Comparison of ENCODE assay signal across 2 cellular contexts in genomic region chr17:42268236-42268635, GRCh38.
A peak's percentile ranks its signal among the peaks of the same experiment; 100 is the strongest.
TF ChIP-seq lines count a peak whose summit lies in the region.

No MANE protein-coding gene starts in this region.

TF ChIP-seq in IMR-90, 13 proteins besides CTCF, POLR2A, EP300 and RAD21:
- TF ChIP-seq SMC3 (IDR thresholded peaks at IDR 0.05; ENCODE audit: low read depth, low read length) (no peak), CEBPB (IDR thresholded peaks at IDR 0.05; ENCODE audit: low read depth, low read length) (peak; percentile 49)

TF ChIP-seq in WTC11, 78 proteins besides CTCF, POLR2A, EP300 and RAD21:
- TF ChIP-seq ZBTB43 (CRISPR knock-in tag; IDR thresholded peaks at IDR 0.05) (no peak), FOXP1 (CRISPR knock-in tag; IDR thresholded peaks at IDR 0.05; ENCODE audit: borderline replicate concordance) (no peak), ZNF232 (CRISPR knock-in tag; IDR thresholded peaks at IDR 0.05) (no peak), ZNF219 (CRISPR knock-in tag; IDR thresholded peaks at IDR 0.05; ENCODE audit: borderline replicate concordance) (no peak), GRHL2 (CRISPR knock-in tag; IDR thresholded peaks at IDR 0.05; ENCODE audit: insufficient replicate concordance, severe bottlenecking) (no peak), FOXJ3 (CRISPR knock-in tag; IDR thresholded peaks at IDR 0.05; ENCODE audit: borderline replicate concordance) (no peak), NR1H2 (CRISPR knock-in tag; IDR thresholded peaks at IDR 0.05) (no peak), ZNF121 (CRISPR knock-in tag; IDR thresholded peaks at IDR 0.05) (no peak), MXD4 (CRISPR knock-in tag; IDR thresholded peaks at IDR 0.05; ENCODE audit: borderline replicate concordance) (no peak), E2F5 (CRISPR knock-in tag; IDR thresholded peaks at IDR 0.05) (no peak), SOX15 (CRISPR knock-in tag; IDR thresholded peaks at IDR 0.05) (no peak), MAX (CRISPR knock-in tag; IDR thresholded peaks at IDR 0.05) (no peak), GABPB1 (CRISPR knock-in tag; IDR thresholded peaks at IDR 0.05) (no peak)
- TF ChIP-seq, protein P1, sequence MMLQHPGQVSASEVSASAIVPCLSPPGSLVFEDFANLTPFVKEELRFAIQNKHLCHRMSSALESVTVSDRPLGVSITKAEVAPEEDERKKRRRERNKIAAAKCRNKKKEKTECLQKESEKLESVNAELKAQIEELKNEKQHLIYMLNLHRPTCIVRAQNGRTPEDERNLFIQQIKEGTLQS (CRISPR knock-in tag; conservative IDR thresholded peaks at IDR 0.05), result no peak
- TF ChIP-seq, protein P2, sequence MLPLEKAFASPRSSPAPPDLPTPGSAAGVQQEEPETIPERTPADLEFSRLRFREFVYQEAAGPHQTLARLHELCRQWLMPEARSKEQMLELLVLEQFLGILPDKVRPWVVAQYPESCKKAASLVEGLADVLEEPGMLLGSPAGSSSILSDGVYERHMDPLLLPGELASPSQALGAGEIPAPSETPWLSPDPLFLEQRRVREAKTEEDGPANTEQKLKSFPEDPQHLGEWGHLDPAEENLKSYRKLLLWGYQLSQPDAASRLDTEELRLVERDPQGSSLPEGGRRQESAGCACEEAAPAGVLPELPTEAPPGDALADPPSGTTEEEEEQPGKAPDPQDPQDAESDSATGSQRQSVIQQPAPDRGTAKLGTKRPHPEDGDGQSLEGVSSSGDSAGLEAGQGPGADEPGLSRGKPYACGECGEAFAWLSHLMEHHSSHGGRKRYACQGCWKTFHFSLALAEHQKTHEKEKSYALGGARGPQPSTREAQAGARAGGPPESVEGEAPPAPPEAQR (CRISPR knock-in tag; IDR thresholded peaks at IDR 0.05), result no peak
- TF ChIP-seq, protein P3, sequence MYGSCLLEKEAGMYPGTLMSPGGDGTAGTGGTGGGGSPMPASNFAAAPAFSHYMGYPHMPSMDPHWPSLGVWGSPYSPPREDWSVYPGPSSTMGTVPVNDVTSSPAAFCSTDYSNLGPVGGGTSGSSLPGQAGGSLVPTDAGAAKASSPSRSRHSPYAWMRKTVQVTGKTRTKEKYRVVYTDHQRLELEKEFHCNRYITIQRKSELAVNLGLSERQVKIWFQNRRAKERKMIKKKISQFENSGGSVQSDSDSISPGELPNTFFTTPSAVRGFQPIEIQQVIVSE (CRISPR knock-in tag; IDR thresholded peaks at IDR 0.05; ENCODE audit: borderline replicate concordance), result no peak
- TF ChIP-seq, protein P4, sequence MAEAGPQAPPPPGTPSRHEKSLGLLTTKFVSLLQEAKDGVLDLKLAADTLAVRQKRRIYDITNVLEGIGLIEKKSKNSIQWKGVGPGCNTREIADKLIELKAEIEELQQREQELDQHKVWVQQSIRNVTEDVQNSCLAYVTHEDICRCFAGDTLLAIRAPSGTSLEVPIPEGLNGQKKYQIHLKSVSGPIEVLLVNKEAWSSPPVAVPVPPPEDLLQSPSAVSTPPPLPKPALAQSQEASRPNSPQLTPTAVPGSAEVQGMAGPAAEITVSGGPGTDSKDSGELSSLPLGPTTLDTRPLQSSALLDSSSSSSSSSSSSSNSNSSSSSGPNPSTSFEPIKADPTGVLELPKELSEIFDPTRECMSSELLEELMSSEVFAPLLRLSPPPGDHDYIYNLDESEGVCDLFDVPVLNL (CRISPR knock-in tag; IDR thresholded peaks at IDR 0.05; ENCODE audit: borderline replicate concordance, low read depth), result no peak
- TF ChIP-seq, protein P5, sequence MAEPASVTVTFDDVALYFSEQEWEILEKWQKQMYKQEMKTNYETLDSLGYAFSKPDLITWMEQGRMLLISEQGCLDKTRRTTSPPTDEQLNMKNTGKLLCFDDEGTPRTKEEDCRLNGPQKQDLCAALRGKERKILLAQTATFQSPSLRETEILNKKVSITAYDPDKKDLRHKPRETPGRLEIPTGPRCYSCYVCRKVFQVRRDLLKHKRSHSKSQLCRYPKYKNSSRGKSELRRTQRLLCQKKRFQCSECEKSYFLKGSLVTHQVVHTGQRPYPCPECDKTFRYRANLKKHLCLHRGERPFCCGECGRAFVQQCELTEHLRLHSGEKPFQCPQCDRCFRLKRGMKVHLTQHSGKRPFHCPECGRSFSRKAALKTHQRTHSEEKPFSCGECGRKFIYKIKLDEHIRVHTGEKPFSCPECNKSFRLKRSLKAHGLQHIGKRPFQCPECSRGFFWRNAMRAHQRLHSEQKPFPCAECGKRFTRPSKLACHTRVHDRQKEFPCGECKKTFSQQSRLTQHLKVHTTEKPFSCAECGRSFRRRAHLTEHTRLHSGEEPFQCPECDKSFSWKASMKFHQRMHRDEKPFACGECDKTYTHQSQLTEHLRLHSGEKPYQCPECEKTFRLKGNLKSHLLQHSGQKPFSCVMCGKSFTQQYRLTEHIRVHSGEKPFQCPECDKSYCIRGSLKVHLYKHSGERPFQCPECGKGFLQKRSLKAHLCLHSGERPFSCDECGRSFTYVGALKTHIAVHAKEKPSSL (CRISPR knock-in tag; conservative IDR thresholded peaks at IDR 0.05), result no peak
- TF ChIP-seq, protein P6, sequence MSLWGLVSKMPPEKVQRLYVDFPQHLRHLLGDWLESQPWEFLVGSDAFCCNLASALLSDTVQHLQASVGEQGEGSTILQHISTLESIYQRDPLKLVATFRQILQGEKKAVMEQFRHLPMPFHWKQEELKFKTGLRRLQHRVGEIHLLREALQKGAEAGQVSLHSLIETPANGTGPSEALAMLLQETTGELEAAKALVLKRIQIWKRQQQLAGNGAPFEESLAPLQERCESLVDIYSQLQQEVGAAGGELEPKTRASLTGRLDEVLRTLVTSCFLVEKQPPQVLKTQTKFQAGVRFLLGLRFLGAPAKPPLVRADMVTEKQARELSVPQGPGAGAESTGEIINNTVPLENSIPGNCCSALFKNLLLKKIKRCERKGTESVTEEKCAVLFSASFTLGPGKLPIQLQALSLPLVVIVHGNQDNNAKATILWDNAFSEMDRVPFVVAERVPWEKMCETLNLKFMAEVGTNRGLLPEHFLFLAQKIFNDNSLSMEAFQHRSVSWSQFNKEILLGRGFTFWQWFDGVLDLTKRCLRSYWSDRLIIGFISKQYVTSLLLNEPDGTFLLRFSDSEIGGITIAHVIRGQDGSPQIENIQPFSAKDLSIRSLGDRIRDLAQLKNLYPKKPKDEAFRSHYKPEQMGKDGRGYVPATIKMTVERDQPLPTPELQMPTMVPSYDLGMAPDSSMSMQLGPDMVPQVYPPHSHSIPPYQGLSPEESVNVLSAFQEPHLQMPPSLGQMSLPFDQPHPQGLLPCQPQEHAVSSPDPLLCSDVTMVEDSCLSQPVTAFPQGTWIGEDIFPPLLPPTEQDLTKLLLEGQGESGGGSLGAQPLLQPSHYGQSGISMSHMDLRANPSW (CRISPR knock-in tag; conservative IDR thresholded peaks at IDR 0.05; ENCODE audit: low read depth), result no peak
